ENCODE assay signal across 9 cellular contexts in genomic region chr2:114543106-114543806, GRCh38.
DNase-seq lines count a peak whose midpoint lies in the region; ATAC-seq and TF ChIP-seq lines count a peak whose summit lies in the region.
"Had no signal": no experiment of that assay in that cellular context is flagged by ENCODE, and none has a peak within 500 bp of the region (broad histone marks: within the 10 kb centered on the region; RNA-seq: fewer than 3 reads in every experiment).

No MANE protein-coding gene starts in this region.

- H3K27ac ChIP-seq in dorsolateral prefrontal cortex (peak overlapping the region in 2 of 59 donors; percentile 26 to 28), mesenchymal stem cell (ENCODE audit: low read length, poor library complexity, severe bottlenecking) (no peak overlapping the region), aorta (ENCODE audit: low read depth in 1 of 2, low read length in 2 of 2) (peak overlapping the region; percentile 67 to 77)

- no peak overlapping the region for H4K8ac ChIP-seq in mesenchymal stem cell (ENCODE audit: low read length)

- intact Hi-C loops in dorsolateral prefrontal cortex (cut with DNase I) (no loop called here), aorta (cut with DNase I) (loop anchor here (2.0 to 10.0 kb wide), 5 partner anchors 116 to 788 kb away; partner anchors contain the start of gene SLC35F5 (in 1 of the 2))

- WGBS in mesenchymal stem cell: 43% methylated on average over 5 of the region's 8 CpGs
- 0 to 1% methylated on average over 8 of the region's 8 CpGs for WGBS in aorta, 2 donors

- no peak overlapping the region for H3K4me2 ChIP-seq in mesenchymal stem cell (ENCODE audit: low read length, poor library complexity, severe bottlenecking)

- no peak overlapping the region for H3K14ac ChIP-seq in mesenchymal stem cell (ENCODE audit: low read length in 2 of 2)

- DNase-seq in SKM-1 treated with dmso at 0.1 percent for 144 hours (lab: John Stamatoyannopoulos, UW; ENCODE audit: unreplicated experiment) (peak; percentile 3), SKM-1 (lab: John Stamatoyannopoulos, UW; ENCODE audit: unreplicated experiment) (no peak), dorsolateral prefrontal cortex (peak in 1 of 10 donors; percentile 5), mesenchymal stem cell (no peak), aorta (peak in 1 of 2 donors; percentile 61)
- DNase-seq in activated CD4-positive, alpha-beta T cell treated with anti-CD3 and anti-CD28 coated beads, Interleukin-2, amount 50 U/mL, for 48 hours: no peak
- DNase-seq: NCI-H1048 had no signal

- no peak overlapping the region for H4K91ac ChIP-seq in mesenchymal stem cell (ENCODE audit: low read length)

- no peak overlapping the region for H3K4ac ChIP-seq in mesenchymal stem cell (ENCODE audit: low read depth in 1 of 2, low read length in 2 of 2)

- H3K23ac ChIP-seq in mesenchymal stem cell (ENCODE audit: low read length in 2 of 2): no peak overlapping the region

- ATAC-seq in aorta (ENCODE audit: low FRiP score) (peak; percentile 87), HG02623 (IDR thresholded peaks at IDR 0.05; ENCODE audit: unreplicated experiment) (no peak), HG03139 (IDR thresholded peaks at IDR 0.05; ENCODE audit: unreplicated experiment) (no peak)

- peak in 37 of 56 donors; percentile 14 to 52 (median 32) for TF ChIP-seq CTCF in dorsolateral prefrontal cortex (IDR thresholded peaks at IDR 0.05 in 54 of 56, conservative IDR thresholded peaks at IDR 0.05 in 2 of 56; ENCODE audit: low read depth in 1 of 56, partially characterized antibody in 56 of 56)

- no peaks in the 10 kb centered on the region for H3K79me1 ChIP-seq in mesenchymal stem cell (replicated peaks; ENCODE audit: low read length, poor library complexity, severe bottlenecking)

- H3K27me3 ChIP-seq in dorsolateral prefrontal cortex: peaks cover 0 to 3% (median 0%) of the 10 kb centered on the region in 45 donors
- H3K27me3 ChIP-seq in mesenchymal stem cell (ENCODE audit: control insufficient read depth in 1 of 2, insufficient read depth in 1 of 2, low read length in 2 of 2): no peaks in the 10 kb centered on the region
- H3K27me3 ChIP-seq in aorta (ENCODE audit: control insufficient read depth in 1 of 2, insufficient read depth in 2 of 2, low read length in 1 of 2): no peaks in the 10 kb centered on the region

- no peak overlapping the region for H2BK12ac ChIP-seq in mesenchymal stem cell (ENCODE audit: low read length in 2 of 2)

- H3K18ac ChIP-seq in mesenchymal stem cell (ENCODE audit: low read depth in 1 of 2, low read length in 2 of 2): no peak overlapping the region

- no peaks in the 10 kb centered on the region for H3K9me3 ChIP-seq in mesenchymal stem cell (ENCODE audit: control insufficient read depth, low read length)
- H3K9me3 ChIP-seq in aorta (ENCODE audit: control insufficient read depth, low read length): no peaks in the 10 kb centered on the region

- H2AFZ ChIP-seq in mesenchymal stem cell (ENCODE audit: low read depth, low read length): no peak overlapping the region

- H3K4me3 ChIP-seq in dorsolateral prefrontal cortex (no peak overlapping the region), mesenchymal stem cell (ENCODE audit: insufficient read depth in 1 of 2, low read depth in 1 of 2, low read length in 2 of 2) (peak overlapping the region in 1 of 2 experiments; percentile 51), aorta (ENCODE audit: low read length in 2 of 2) (peak overlapping the region in 1 of 2 donors; percentile 11)

- H2BK120ac ChIP-seq in mesenchymal stem cell (ENCODE audit: low read depth, low read length): no peak overlapping the region

- H2BK5ac ChIP-seq in mesenchymal stem cell (ENCODE audit: low read depth, low read length, poor library complexity, severe bottlenecking): no peak overlapping the region

- H2AK5ac ChIP-seq in mesenchymal stem cell (ENCODE audit: low read length, severe bottlenecking): no peak overlapping the region

- H3K4me1 ChIP-seq in mesenchymal stem cell (ENCODE audit: control insufficient read depth, insufficient read depth, low read depth, low read length): no peaks in the 10 kb centered on the region
- H3K4me1 ChIP-seq in aorta (ENCODE audit: control insufficient read depth in 1 of 2, insufficient read depth in 2 of 2, low read length in 2 of 2): no peaks in the 10 kb centered on the region

- no peaks in the 10 kb centered on the region for H3K36me3 ChIP-seq in mesenchymal stem cell (ENCODE audit: control insufficient read depth in 1 of 2, insufficient read depth in 2 of 2, low read depth in 1 of 2, low read length in 2 of 2)
- H3K36me3 ChIP-seq in aorta (ENCODE audit: control insufficient read depth in 1 of 2, insufficient read depth in 2 of 2, low read length in 1 of 2): no peaks in the 10 kb centered on the region

- H3K9ac ChIP-seq in mesenchymal stem cell (ENCODE audit: low read length): peak overlapping the region; percentile 73

- H2BK15ac ChIP-seq in mesenchymal stem cell (ENCODE audit: low read depth, poor library complexity, severe bottlenecking): no peak overlapping the region

Comparison
In these comparisons a context has a peak if more than half of its experiments do, and no peak if none do; other contexts are left out.
1. intact Hi-C loops: an anchor here in aorta (2.0 to 10.0 kb wide); none called in dorsolateral prefrontal cortex.